8 cellular contexts compared by ENCODE assay signal in genomic region chr11:72460091-72460647, GRCh38.
"Had no signal": no experiment of that assay in that cellular context is flagged by ENCODE, and none has a peak within 500 bp of the region (broad histone marks: within the 10 kb centered on the region; RNA-seq: fewer than 3 reads in every experiment).

No MANE protein-coding gene starts in this region.

- H3K4me3 Mint-ChIP-seq: GM23338, H9 had no signal

- H3K4me3 ChIP-seq: GM23338 had no signal

- DNase-seq: H9, HCEC 1CT, IMR-90, KBM-7 had no signal

- FAIRE-seq: H1, H54, HTR-8/SVneo had no signal

- H3K27ac Mint-ChIP-seq: GM23338, H9 had no signal

- H3K4me1 Mint-ChIP-seq: GM23338 had no signal

- ATAC-seq: GM23338 had no signal
